Comparison of ENCODE assay signal across 1 cellular context in genomic region chr6:150905769-150906168, GRCh38.
TF ChIP-seq lines count a peak whose summit lies in the region.

No MANE protein-coding gene starts in this region.

TF ChIP-seq in GM23338, 12 proteins besides CTCF, POLR2A, EP300 and RAD21 (continued from another document):
- TF ChIP-seq ZNF114 (CRISPR knock-in tag; IDR thresholded peaks at IDR 0.05) (no peak), JUNB (IDR thresholded peaks at IDR 0.05; ENCODE audit: unreplicated experiment) (no peak), ZNF331 (CRISPR knock-in tag; IDR thresholded peaks at IDR 0.05; ENCODE audit: low read depth) (no peak), STAT1 (IDR thresholded peaks at IDR 0.05; ENCODE audit: unreplicated experiment) (no peak)
